8 cellular contexts compared by ENCODE assay signal in genomic region chr9:110143969-110144545, GRCh38.
DNase-seq lines count a peak whose midpoint lies in the region; ATAC-seq lines count a peak whose summit lies in the region.

No MANE protein-coding gene starts in this region.

- peak; percentile 43 for ATAC-seq in HG03025 (IDR thresholded peaks at IDR 0.05; ENCODE audit: low FRiP score, unreplicated experiment)
- peak; percentile 91 for ATAC-seq in T-helper 17 cell
- ATAC-seq in memory B cell (ENCODE audit: low read depth), result peak; percentile 85

- no peaks in the 10 kb centered on the region for H3K9me3 ChIP-seq in T-helper 17 cell (ENCODE audit: control insufficient read depth, low read length, poor library complexity, severe bottlenecking)

- H3K27me3 Mint-ChIP-seq in T-helper 17 cell, result no peaks in the 10 kb centered on the region
- H3K27me3 Mint-ChIP-seq in memory B cell, result no peaks in the 10 kb centered on the region

- DNase-seq in activated effector memory CD4-positive, alpha-beta T cell treated with anti-CD3 and anti-CD28 coated beads, Interleukin-2, amount 50 U/mL, for 16 hours, result peak; percentile 66
- no peak for DNase-seq in activated effector memory CD4-positive, alpha-beta T cell treated with Interleukin-2 at 50 U/mL for 16 hours
- DNase-seq in T-helper 17 cell (peak in 1 of 3 donors; percentile 17), memory B cell (ENCODE audit: low spot score in 2 of 2) (peak in 1 of 2 donors; percentile 35), GDM1 (lab: John Stamatoyannopoulos, UW) (no peak), HuH-7.5 (ENCODE audit: low spot score) (no peak), ecto neural progenitor cell (ENCODE audit: low spot score) (no peak)

- H3K36me3 Mint-ChIP-seq in T-helper 17 cell (ENCODE audit: low read depth) (peaks cover 2% of the 10 kb centered on the region), memory B cell (peaks cover 28% of the 10 kb centered on the region)

- H3K9me3 Mint-ChIP-seq in memory B cell, result peaks cover 3% of the 10 kb centered on the region

- H3K27ac Mint-ChIP-seq in T-helper 17 cell (peak overlapping the region; percentile 74), memory B cell (peak overlapping the region; percentile 93)

- H3K4me1 Mint-ChIP-seq in T-helper 17 cell, result peaks cover 34% of the 10 kb centered on the region
- peaks cover 67% of the 10 kb centered on the region for H3K4me1 Mint-ChIP-seq in memory B cell

- H3K4me3 Mint-ChIP-seq in T-helper 17 cell, result no peak overlapping the region
- H3K4me3 Mint-ChIP-seq in memory B cell, result peak overlapping the region; percentile 81
